9 cellular contexts compared by ENCODE assay signal in the genomic region with DNA sequence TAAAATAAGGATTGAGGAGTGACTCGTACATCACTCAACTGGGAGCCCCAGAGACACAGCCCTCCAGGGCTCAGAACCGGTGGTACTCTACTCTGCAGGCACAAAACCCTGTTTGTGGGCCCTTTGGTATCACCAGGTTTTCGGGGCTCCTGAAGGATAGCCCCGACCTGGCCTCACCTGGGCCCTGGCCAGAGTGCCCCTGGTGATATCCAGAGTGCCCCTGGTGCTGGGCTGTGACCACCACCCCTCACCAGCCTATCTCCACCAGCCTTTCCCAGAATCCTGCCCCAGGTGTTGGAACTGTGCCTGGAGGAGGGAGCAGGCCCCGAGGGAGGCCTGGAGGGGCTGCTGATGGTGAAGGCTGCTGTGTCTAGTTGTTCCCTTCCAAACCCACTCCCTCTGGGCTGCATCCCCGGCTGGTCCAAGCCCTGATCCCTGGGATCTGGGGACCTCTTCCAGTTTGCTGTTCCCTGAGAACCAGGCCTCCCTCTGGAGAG. TPM values are rescaled to one million over a fixed set of nuclear protein-coding genes. Genes with fewer than 3 reads are reported as not detected.
DNase-seq lines count a peak whose midpoint lies in the region; ATAC-seq, FAIRE-seq and TF ChIP-seq lines count a peak whose summit lies in the region.
"Had no signal": no experiment of that assay in that cellular context is flagged by ENCODE, and none has a peak within 500 bp of the region (broad histone marks: within the 10 kb centered on the region; RNA-seq: fewer than 3 reads in every experiment).

No MANE protein-coding gene starts in this region.

- ATAC-seq in HepG2: peak; percentile 17
- no peak for ATAC-seq in right lobe of liver

- no peaks in the 10 kb centered on the region for H3K36me3 Mint-ChIP-seq in T-helper 2 cell treated with Interferon-gamma antibody and Interleukin-4, amounts not matched to agents 5 μg/mL and 100 μg/mL, for 36 hours (ENCODE audit: low read depth)

- no peak overlapping the region for H2AFZ ChIP-seq in HepG2 (ENCODE audit: low read length)
- H2AFZ ChIP-seq in osteoblast (ENCODE audit: low read length): no peak overlapping the region

- H3K4me2 ChIP-seq in HepG2 (ENCODE audit: low read depth, low read length): peak overlapping the region; percentile 67
- peak overlapping the region; percentile 34 for H3K4me2 ChIP-seq in osteoblast (ENCODE audit: insufficient read depth, low read length)

- CTCF ChIA-PET in HepG2 (lab: Yijun Ruan, JAX; ENCODE audit: low intra/inter-chr PET ratio, low total read pairs): interaction anchor here (3.6 kb wide), 1 partner anchor 57 kb away, joined by 61 read pairs; no protein-coding TSS in a partner anchor

- no peak overlapping the region for H3K9ac ChIP-seq in HepG2 (ENCODE audit: insufficient read depth, low read depth, low read length)

- no peak for TF ChIP-seq EP300 in HepG2 (IDR thresholded peaks at IDR 0.05; ENCODE audit: low read depth in 2 of 2, low read length in 2 of 2)
- TF ChIP-seq EP300 in HepG2 (CRISPR knock-in tag; IDR thresholded peaks at IDR 0.05; ENCODE audit: borderline replicate concordance): no peak
- TF ChIP-seq EP300 in esophagus muscularis mucosa (IDR thresholded peaks at IDR 0.05): no peak

- TF ChIP-seq CTCF in HepG2 (CRISPR knock-in tag; IDR thresholded peaks at IDR 0.05): no peak
- no peak for TF ChIP-seq CTCF in right lobe of liver (IDR thresholded peaks at IDR 0.05)
- TF ChIP-seq CTCF in esophagus muscularis mucosa (IDR thresholded peaks at IDR 0.05): no peak
- no peak for TF ChIP-seq CTCF in osteoblast (IDR thresholded peaks at IDR 0.05; ENCODE audit: extremely low read depth, low read depth, low read length)

- peaks cover 19% of the 10 kb centered on the region for H3K4me1 Mint-ChIP-seq in T-helper 2 cell treated with Interferon-gamma antibody and Interleukin-4, amounts not matched to agents 5 μg/mL and 100 μg/mL, for 36 hours (ENCODE audit: low read depth)

- peaks cover 55% of the 10 kb centered on the region for H3K4me1 ChIP-seq in HepG2 (ENCODE audit: insufficient read depth, low read length)
- H3K4me1 ChIP-seq in right lobe of liver: no peaks in the 10 kb centered on the region
- H3K4me1 ChIP-seq in esophagus muscularis mucosa: peaks cover 35 to 55% (median 52%) of the 10 kb centered on the region in 4 donors
- peaks cover 46% of the 10 kb centered on the region for H3K4me1 ChIP-seq in osteoblast (ENCODE audit: insufficient read depth, low read length)

- H3K79me2 ChIP-seq in HepG2 (ENCODE audit: insufficient read depth, low read length): no peaks in the 10 kb centered on the region
- H3K79me2 ChIP-seq in osteoblast (ENCODE audit: insufficient read depth, low read length): peaks cover 5% of the 10 kb centered on the region

- no TSS peak for BruUV-seq in HepG2 (replicated peaks; lab: Mats Ljungman, UMichigan)

- H4K20me1 ChIP-seq in HepG2 (ENCODE audit: insufficient read depth, low read length): no peaks in the 10 kb centered on the region
- no peaks in the 10 kb centered on the region for H4K20me1 ChIP-seq in osteoblast (ENCODE audit: insufficient read depth, low read length)

- H3K9me3 ChIP-seq in HepG2 (ENCODE audit: low read length) (no peaks in the 10 kb centered on the region), right lobe of liver (no peaks in the 10 kb centered on the region), esophagus muscularis mucosa (no peaks in the 10 kb centered on the region), osteoblast (ENCODE audit: low read depth, low read length) (no peaks in the 10 kb centered on the region)

- H3K27ac ChIP-seq in HepG2 (ENCODE audit: extremely low read length, insufficient read depth, low read length): no peak overlapping the region
- peak overlapping the region in 1 of 3 donors; percentile 47 for H3K27ac ChIP-seq in right lobe of liver
- peak overlapping the region; percentile 68 to 86 (median 79) for H3K27ac ChIP-seq in esophagus muscularis mucosa (replicated peaks in 1 of 4)
- peak overlapping the region; percentile 81 for H3K27ac ChIP-seq in osteoblast (ENCODE audit: low read depth, low read length)

- 27% methylated on average over 4 of the region's 6 CpGs for WGBS in HepG2 (ENCODE audit: low lambda C conversion rate)
- 51% methylated on average over 5 of the region's 6 CpGs for WGBS in right lobe of liver (ENCODE audit: insufficient coverage, low coverage, low lambda C conversion rate, missing lambda C conversion rate)
- WGBS in esophagus muscularis mucosa: 57% methylated on average over 6 of the region's 6 CpGs

- in situ Hi-C loops in HepG2 (cut with HindIII; ENCODE audit: extremely low pct_ligation_motif_present, low pct_unique_long_range_greater_than_20kb) (loop anchor here (5.0 kb wide), 1 partner anchor 60 kb away; no protein-coding TSS in a partner anchor), G401 (cut with HindIII; ENCODE audit: low sequenced_read_pairs) (no loop called here)

- no peak overlapping the region for H3K4me3 Mint-ChIP-seq in T-helper 2 cell treated with Interferon-gamma antibody and Interleukin-4, amounts not matched to agents 5 μg/mL and 100 μg/mL, for 36 hours

- H3K27me3 ChIP-seq in HepG2 (ENCODE audit: control insufficient read depth in 1 of 2, insufficient read depth in 2 of 2, low read length in 2 of 2) (no peaks in the 10 kb centered on the region), right lobe of liver (no peaks in the 10 kb centered on the region), esophagus muscularis mucosa (no peaks in the 10 kb centered on the region), osteoblast (ENCODE audit: insufficient read depth, low read length) (no peaks in the 10 kb centered on the region)

- H3K9me3 Mint-ChIP-seq in T-helper 2 cell treated with Interferon-gamma antibody and Interleukin-4, amounts not matched to agents 5 μg/mL and 100 μg/mL, for 36 hours: no peaks in the 10 kb centered on the region

- FAIRE-seq in HepG2 (lab: Jason Lieb, UNC): no peak
- FAIRE-seq: GM12892 had no signal

- no peaks in the 10 kb centered on the region for H3K27me3 Mint-ChIP-seq in T-helper 2 cell treated with Interferon-gamma antibody and Interleukin-4, amounts not matched to agents 5 μg/mL and 100 μg/mL, for 36 hours (ENCODE audit: low read depth)

- TF ChIP-seq RAD21 in HepG2 (CRISPR knock-in tag; IDR thresholded peaks at IDR 0.05): no peak

- POLR2A ChIA-PET in HepG2 (lab: Yijun Ruan, JAX): interaction anchor here (1.0 kb wide), 1 partner anchor 57 kb away, joined by 6 read pairs; no protein-coding TSS in a partner anchor

- H3K4me3 ChIP-seq in HepG2 (replicated peaks in 1 of 3; ENCODE audit: insufficient read depth in 1 of 3, low read depth in 2 of 3, low read length in 3 of 3) (peak overlapping the region in 1 of 3 experiments; percentile 52; a peak in 2 of 6 replicates), right lobe of liver (no peak overlapping the region), esophagus muscularis mucosa (no peak overlapping the region), osteoblast (ENCODE audit: insufficient read depth, low read length) (no peak overlapping the region)

- no peaks in the 10 kb centered on the region for H3K36me3 ChIP-seq in HepG2 (replicated peaks in 1 of 2; ENCODE audit: control insufficient read depth in 1 of 2, insufficient read depth in 2 of 2, low read length in 2 of 2)
- no peaks in the 10 kb centered on the region for H3K36me3 ChIP-seq in right lobe of liver
- H3K36me3 ChIP-seq in esophagus muscularis mucosa: no peaks in the 10 kb centered on the region
- H3K36me3 ChIP-seq in osteoblast (ENCODE audit: insufficient read depth, low read length): no peaks in the 10 kb centered on the region

- DNase-seq in HepG2 (ENCODE audit: low spot score): no peak
- DNase-seq in right lobe of liver: no peak
- DNase-seq in esophagus muscularis mucosa (ENCODE audit: extremely low spot score): no peak
- peak; percentile 44 for DNase-seq in osteoblast (ENCODE audit: insufficient read length, low spot score, missing footprints)
- DNase-seq in T-helper 2 cell treated with Interferon-gamma antibody and Interleukin-4, amounts not matched to agents 5 μg/mL and 100 μg/mL, for 36 hours (ENCODE audit: low spot score): no peak
- DNase-seq in NCI-H1436 (lab: John Stamatoyannopoulos, UW): no peak
- no peak for DNase-seq in HuH-7.5 (ENCODE audit: low spot score)
- no peak for DNase-seq in G401 (ENCODE audit: low spot score)

- TF ChIP-seq POLR2A in HepG2 (IDR thresholded peaks at IDR 0.05; ENCODE audit: insufficient read depth in 1 of 2, low read depth in 2 of 2, low read length in 2 of 2): no peak
- no peak for TF ChIP-seq POLR2A in right lobe of liver (IDR thresholded peaks at IDR 0.05)
- TF ChIP-seq POLR2A in esophagus muscularis mucosa (IDR thresholded peaks at IDR 0.05; ENCODE audit: low read depth): no peak

- intact Hi-C loops in HepG2 (cut with micrococcal nuclease; ENCODE audit: unreplicated experiment) (loop anchor here (1.0 to 10.0 kb wide), 2 partner anchors 58 to 292 kb away; no protein-coding TSS in a partner anchor), right lobe of liver (cut with DNase I) (no loop called here), esophagus muscularis mucosa (cut with DNase I) (loop anchor here (2.0 to 10.0 kb wide), 2 partner anchors 56 to 292 kb away; no protein-coding TSS in a partner anchor)

- H3K27ac Mint-ChIP-seq in T-helper 2 cell treated with Interferon-gamma antibody and Interleukin-4, amounts not matched to agents 5 μg/mL and 100 μg/mL, for 36 hours: no peak overlapping the region

RNA-seq across cellular contexts. Expression of gene GGT5, which starts 2.2 kb away (rescaled TPM):
- total RNA-seq in HepG2 (2016; rRNA removed; fragmentation: Illumina TruSeq; extraction: Trizol): 0.35 and 0.69 TPM in 2 replicates
- total RNA-seq in HepG2 (2016; cell fraction: cytosol; rRNA removed; fragmentation: Illumina TruSeq; extraction: Trizol; ENCODE audit: low read depth): not detected in 2 replicates
- 0.15 and 0.56 TPM in 2 replicates for total RNA-seq in HepG2 (2016; cell fraction: insoluble cytoplasmic fraction; rRNA removed; fragmentation: Illumina TruSeq; extraction: Trizol)
- 0.15 and 0.17 TPM in 2 replicates for total RNA-seq in HepG2 (2016; cell fraction: membrane; rRNA removed; fragmentation: Illumina TruSeq; extraction: Trizol)
- total RNA-seq in HepG2 (2016; cell fraction: nucleus; rRNA removed; fragmentation: Illumina TruSeq; extraction: Trizol): 0.34 and 0.96 TPM in 2 replicates
- polyA plus RNA-seq in HepG2 (2011; rRNA removed): 2.1 and 3.1 TPM in 2 replicates
- polyA plus RNA-seq in HepG2 (2011; cell fraction: cytosol; rRNA removed): 2.3 and 3.5 TPM in 2 replicates
- 13.6 and 29.0 TPM in 2 replicates for polyA plus RNA-seq in HepG2 (2011; cell fraction: nucleus; rRNA removed)
- 0.55 and 1.0 TPM in 2 replicates for polyA plus RNA-seq in HepG2 (2012)
- 0.11 and 0.16 TPM in 2 replicates for polyA plus RNA-seq in HepG2 (2016; cell fraction: cytosol; fragmentation: Illumina TruSeq; extraction: Trizol; ENCODE audit: low read depth)
- polyA plus RNA-seq in HepG2 (2016; cell fraction: insoluble cytoplasmic fraction; fragmentation: Illumina TruSeq; extraction: Trizol; ENCODE audit: low read depth): 0.19 TPM in 1 of 2 replicates, not detected in the other
- 0.35 TPM in 1 of 2 replicates, not detected in the other for polyA plus RNA-seq in HepG2 (2016; cell fraction: membrane; fragmentation: Illumina TruSeq; extraction: Trizol; ENCODE audit: low read depth)
- 2.3 and 3.8 TPM in 2 replicates for polyA plus RNA-seq in HepG2 (2016; cell fraction: nucleus; fragmentation: Illumina TruSeq; extraction: Trizol; ENCODE audit: insufficient read depth, low read depth)
- 0.42 and 7.4 TPM in 2 replicates for polyA minus RNA-seq in HepG2 (2011; rRNA and poly(A)+ RNA removed; ENCODE audit: low replicate concordance)
- 1.7 and 1.8 TPM in 2 replicates for polyA minus RNA-seq in HepG2 (2011; cell fraction: cytosol; rRNA and poly(A)+ RNA removed)
- 2.4 and 3.9 TPM in 2 replicates for polyA minus RNA-seq in HepG2 (2011; cell fraction: nucleus; rRNA and poly(A)+ RNA removed)
- total RNA-seq in right lobe of liver: 10 to 100 TPM in 5 of 6 experiments, 1 to 10 TPM in 1; 8.5 to 34.7 (median 22.0) TPM
- 10 to 100 TPM; 15.4 to 59.2 (median 37.2) TPM for total RNA-seq in esophagus muscularis mucosa
- 7.2 and 16.2 TPM in 2 replicates for total RNA-seq in osteoblast
- not detected in 2 replicates for total RNA-seq in G401 (2014; rRNA removed; shearing (Covaris generic))

RNA-seq across cellular contexts. Expression of gene SPECC1L, which starts 23.6 kb away (rescaled TPM):
- total RNA-seq in HepG2 (2016; rRNA removed; fragmentation: Illumina TruSeq; extraction: Trizol): 30.3 and 40.2 TPM in 2 replicates
- total RNA-seq in HepG2 (2016; cell fraction: cytosol; rRNA removed; fragmentation: Illumina TruSeq; extraction: Trizol; ENCODE audit: low read depth): 12.7 and 19.1 TPM in 2 replicates
- 29.7 and 36.7 TPM in 2 replicates for total RNA-seq in HepG2 (2016; cell fraction: insoluble cytoplasmic fraction; rRNA removed; fragmentation: Illumina TruSeq; extraction: Trizol)
- total RNA-seq in HepG2 (2016; cell fraction: membrane; rRNA removed; fragmentation: Illumina TruSeq; extraction: Trizol): 23.5 and 24.7 TPM in 2 replicates
- total RNA-seq in HepG2 (2016; cell fraction: nucleus; rRNA removed; fragmentation: Illumina TruSeq; extraction: Trizol): 33.2 and 38.0 TPM in 2 replicates
- 14.1 and 16.9 TPM in 2 replicates for polyA plus RNA-seq in HepG2 (2011; rRNA removed)
- polyA plus RNA-seq in HepG2 (2011; cell fraction: cytosol; rRNA removed): 12.5 and 14.6 TPM in 2 replicates
- polyA plus RNA-seq in HepG2 (2011; cell fraction: nucleus; rRNA removed): 19.0 TPM in 2 replicates
- polyA plus RNA-seq in HepG2 (2012): 20.4 and 20.6 TPM in 2 replicates
- 1.7 and 1.8 TPM in 2 replicates for polyA plus RNA-seq in HepG2 (2016; cell fraction: cytosol; fragmentation: Illumina TruSeq; extraction: Trizol; ENCODE audit: low read depth)
- 19.1 and 20.8 TPM in 2 replicates for polyA plus RNA-seq in HepG2 (2016; cell fraction: insoluble cytoplasmic fraction; fragmentation: Illumina TruSeq; extraction: Trizol; ENCODE audit: low read depth)
- 5.1 and 5.2 TPM in 2 replicates for polyA plus RNA-seq in HepG2 (2016; cell fraction: membrane; fragmentation: Illumina TruSeq; extraction: Trizol; ENCODE audit: low read depth)
- 22.8 and 26.2 TPM in 2 replicates for polyA plus RNA-seq in HepG2 (2016; cell fraction: nucleus; fragmentation: Illumina TruSeq; extraction: Trizol; ENCODE audit: insufficient read depth, low read depth)
- polyA minus RNA-seq in HepG2 (2011; rRNA and poly(A)+ RNA removed; ENCODE audit: low replicate concordance): 22.4 and 26.6 TPM in 2 replicates
- polyA minus RNA-seq in HepG2 (2011; cell fraction: cytosol; rRNA and poly(A)+ RNA removed): 16.9 and 23.3 TPM in 2 replicates
- polyA minus RNA-seq in HepG2 (2011; cell fraction: nucleus; rRNA and poly(A)+ RNA removed): 43.5 and 49.4 TPM in 2 replicates
- 10 to 100 TPM; 16.3 to 26.4 (median 24.2) TPM for total RNA-seq in right lobe of liver
- 100 to 1,000 TPM in 2 of 4 donors, 10 to 100 TPM in 2; 63.6 to 116 (median 90.1) TPM for total RNA-seq in esophagus muscularis mucosa
- 45.7 and 46.7 TPM in 2 replicates for total RNA-seq in osteoblast
- total RNA-seq in G401 (2014; rRNA removed; shearing (Covaris generic)): 7.6 and 12.0 TPM in 2 replicates

Comparison
In these comparisons a context has a peak if more than half of its experiments do, and no peak if none do; other contexts are left out.
1. intact Hi-C loops: an anchor here in HepG2 (1.0 to 10.0 kb wide) and esophagus muscularis mucosa (2.0 to 10.0 kb wide); none called in right lobe of liver.